In genomic region chr17:39926588-39927100, GRCh38 we compare ENCODE assay signal across 8 cellular contexts. TPM values are rescaled to one million over a fixed set of nuclear protein-coding genes. Genes with fewer than 3 reads are reported as not detected.
DNase-seq lines count a peak whose midpoint lies in the region; ATAC-seq and TF ChIP-seq lines count a peak whose summit lies in the region.

No MANE protein-coding gene starts in this region.

- DNase-seq in GM12865 (ENCODE audit: low read depth) (peak; percentile 80), body of pancreas (peak; percentile 55 to 77 (median 70)), iris pigment epithelial cell (ENCODE audit: low read depth) (peak; percentile 68)
- DNase-seq in T-helper 2 cell treated with Interferon-gamma antibody and Interleukin-4, amounts not matched to agents 5 μg/mL and 100 μg/mL, for 36 hours (ENCODE audit: low spot score): peak; percentile 58
- DNase-seq in stimulated activated CD4-positive, alpha-beta T cell treated with anti-CD3 and anti-CD28 coated beads, Interleukin-2, amount 100 ng/mL, for 24 hours: peak; percentile 61 to 64

- H3K4me3 Mint-ChIP-seq in T-helper 2 cell treated with Interferon-gamma antibody and Interleukin-4, amounts not matched to agents 5 μg/mL and 100 μg/mL, for 36 hours: peak overlapping the region; percentile 92

- H3K36me3 Mint-ChIP-seq in T-helper 2 cell treated with Interferon-gamma antibody and Interleukin-4, amounts not matched to agents 5 μg/mL and 100 μg/mL, for 36 hours (ENCODE audit: low read depth): peaks cover 36% of the 10 kb centered on the region

- no peak for TF ChIP-seq CTCF in GM12865 (IDR thresholded peaks at IDR 0.05; ENCODE audit: insufficient read depth, low read depth, low read length, missing control alignments)
- peak in 3 of 7 experiments; percentile 5 to 18 (median 9) for TF ChIP-seq CTCF in body of pancreas (IDR thresholded peaks at IDR 0.05)

- no peaks in the 10 kb centered on the region for H3K27me3 ChIP-seq in body of pancreas

- H3K9me3 ChIP-seq in body of pancreas: no peaks in the 10 kb centered on the region

- peak overlapping the region; percentile 87 for H3K4me3 ChIP-seq in GM12865 (ENCODE audit: low read depth, low read length)
- H3K4me3 ChIP-seq in body of pancreas: peak overlapping the region; percentile 83 to 87

- intact Hi-C loops in body of pancreas (cut with DNase I): no loop called here

- H3K27ac ChIP-seq in body of pancreas: peak overlapping the region; percentile 92 to 96 (median 94)

- peaks cover 50% of the 10 kb centered on the region for H3K4me1 Mint-ChIP-seq in T-helper 2 cell treated with Interferon-gamma antibody and Interleukin-4, amounts not matched to agents 5 μg/mL and 100 μg/mL, for 36 hours (ENCODE audit: low read depth)

- no peaks in the 10 kb centered on the region for H3K27me3 Mint-ChIP-seq in T-helper 2 cell treated with Interferon-gamma antibody and Interleukin-4, amounts not matched to agents 5 μg/mL and 100 μg/mL, for 36 hours (ENCODE audit: low read depth)

- 4 to 6% methylated on average over 7 to 13 of the region's 15 CpGs for WGBS in body of pancreas, 2 donors

- peak; percentile 21 to 29 (median 25) for TF ChIP-seq POLR2A in body of pancreas (IDR thresholded peaks at IDR 0.05)

- peak overlapping the region; percentile 89 for H3K27ac Mint-ChIP-seq in T-helper 2 cell treated with Interferon-gamma antibody and Interleukin-4, amounts not matched to agents 5 μg/mL and 100 μg/mL, for 36 hours

- H3K36me3 ChIP-seq in body of pancreas (replicated peaks in 1 of 2; ENCODE audit: insufficient read depth in 1 of 2, low read depth in 2 of 2): peaks cover 6 to 16% of the 10 kb centered on the region in 2 donors

- H3K4me1 ChIP-seq in body of pancreas: peaks cover 43% of the 10 kb centered on the region

- no peaks in the 10 kb centered on the region for H3K9me3 Mint-ChIP-seq in T-helper 2 cell treated with Interferon-gamma antibody and Interleukin-4, amounts not matched to agents 5 μg/mL and 100 μg/mL, for 36 hours

- ATAC-seq in HG03354 (IDR thresholded peaks at IDR 0.05; ENCODE audit: poor library complexity, severe bottlenecking, unreplicated experiment) (peak; percentile 31), body of pancreas (peak; percentile 36), HG02840 (IDR thresholded peaks at IDR 0.05; ENCODE audit: low FRiP score, unreplicated experiment) (no peak), GM21786 (IDR thresholded peaks at IDR 0.05; ENCODE audit: unreplicated experiment) (no peak)

RNA-seq across cellular contexts. Expression of gene ORMDL3, which starts 0.8 kb away (rescaled TPM):
- total RNA-seq in body of pancreas: 10 to 100 TPM; 65.6 to 91.0 TPM

RNA-seq across cellular contexts. Expression of gene LRRC3C, which starts 0.9 kb away (rescaled TPM):
- total RNA-seq in body of pancreas: not detected

RNA-seq across cellular contexts. Expression of gene GSDMB, which starts 8.2 kb away (rescaled TPM):
- 10 to 100 TPM; 16.3 to 18.5 TPM for total RNA-seq in body of pancreas

RNA-seq across cellular contexts. Expression of gene GSDMA, which starts 36.2 kb away (rescaled TPM):
- total RNA-seq in body of pancreas: 1 to 10 TPM in 1 of 2 donors, not detected in 1; 3.4 TPM

RNA-seq across cellular contexts. Expression of gene PSMD3, which starts 54.0 kb away (rescaled TPM):
- total RNA-seq in body of pancreas: 10 to 100 TPM; 39.6 to 40.2 TPM

Comparison
In these comparisons a context has a peak if more than half of its experiments do, and no peak if none do; other contexts are left out.
1. ATAC-seq: peak in HG03354 (single experiment) and body of pancreas (single experiment); none in HG02840 (single experiment) and GM21786 (single experiment).
2. Peak in every context shown above with its lines, with median percentiles within 50 percentile points of each other: DNase-seq.